ENCODE assay signal across 21 cellular contexts in genomic region chr3:191695131-191695814, GRCh38.
"Had no signal": no experiment of that assay in that cellular context is flagged by ENCODE, and none has a peak within 500 bp of the region (broad histone marks: within the 10 kb centered on the region; RNA-seq: fewer than 3 reads in every experiment).

No MANE protein-coding gene starts in this region.

- H3K36me3 Mint-ChIP-seq: activated naive CD4-positive, alpha-beta T cell treated with anti-CD3 and anti-CD28 coated beads, Interleukin-2, amount 50 U/mL, for 72 hours had no signal

- H3K27ac Mint-ChIP-seq: activated B cell treated with CpG ODN at 0.5 μM for 24 hours; activated naive CD4-positive, alpha-beta T cell treated with anti-CD3 and anti-CD28 coated beads, Interleukin-2, amount 50 U/mL, for 72 hours; activated T-cell treated with anti-CD3 and anti-CD28 coated beads, Interleukin-2, amount 50 U/mL, for 72 hours; nephron had no signal

- H3K9ac ChIP-seq: parathyroid adenoma had no signal

- FAIRE-seq: endothelial cell of umbilical vein had no signal

- H2AFZ ChIP-seq: parathyroid adenoma had no signal

- H3K4me1 Mint-ChIP-seq: activated B cell treated with CpG ODN at 0.5 μM for 24 hours, nephron had no signal

- H3K4me3 Mint-ChIP-seq: activated B cell treated with CpG ODN at 0.5 μM for 24 hours; activated T-cell treated with anti-CD3 and anti-CD28 coated beads, Interleukin-2, amount 50 U/mL, for 72 hours; nephron had no signal

- H3K9me3 ChIP-seq: breast epithelium, left lung, tibial nerve had no signal

- H3K4me1 ChIP-seq: breast epithelium, heart right ventricle, left lung, parathyroid adenoma, spleen, tibial nerve had no signal

- H3K27me3 ChIP-seq: breast epithelium, heart right ventricle, left lung, spleen, tibial nerve had no signal

- H3K9me3 Mint-ChIP-seq: activated B cell treated with CpG ODN at 0.5 μM for 24 hours had no signal

- DNase-seq: activated B cell treated with CpG ODN at 0.5 μM for 24 hours; activated CD4-positive, alpha-beta T cell treated with anti-CD3 and anti-CD28 coated beads, Interleukin-2, amount 50 U/mL, for 4 hours; activated naive CD4-positive, alpha-beta T cell; activated T-cell treated with anti-CD3 and anti-CD28 coated beads for 4 hours; activated T-cell treated with anti-CD3 and anti-CD28 coated beads, Interleukin-2, amount 50 U/mL, for 72 hours; central memory CD4-positive, alpha-beta T cell; foreskin fibroblast; heart right ventricle; left lung; occipital lobe; right cardiac atrium; spleen; stimulated activated naive CD4-positive, alpha-beta T cell; T-helper 2 cell had no signal

- H3K79me2 ChIP-seq: parathyroid adenoma had no signal

- H3K27ac ChIP-seq: breast epithelium, heart right ventricle, left lung, parathyroid adenoma, spleen, tibial nerve had no signal

- H3K4me3 ChIP-seq: breast epithelium, heart right ventricle, left lung, lung, spleen, tibial nerve had no signal

- H3K36me3 ChIP-seq: breast epithelium, heart right ventricle, left lung, spleen, tibial nerve had no signal
